ENCODE assay signal across 11 cellular contexts in genomic region chr20:50562262-50562701, GRCh38. TPM values are rescaled to one million over a fixed set of nuclear protein-coding genes. Genes with fewer than 3 reads are reported as not detected.
DNase-seq lines count a peak whose midpoint lies in the region; ATAC-seq and TF ChIP-seq lines count a peak whose summit lies in the region.
"Had no signal": no experiment of that assay in that cellular context is flagged by ENCODE, and none has a peak within 500 bp of the region (broad histone marks: within the 10 kb centered on the region; RNA-seq: fewer than 3 reads in every experiment).

No MANE protein-coding gene starts in this region.

- CTCF ChIA-PET in activated CD8-positive, alpha-beta T cell treated with anti-CD3 and anti-CD28 coated beads for 36 hours (lab: Charles Lee): interaction anchor here (1.1 to 1.9 kb wide), 7 partner anchors 8 to 187 kb away, joined by 3 to 10 read pairs (median 6); partner anchors contain the start of gene PTPN1
- CTCF ChIA-PET in activated CD8-positive, alpha-beta T cell treated with anti-CD3 and anti-CD28 coated beads, Interleukin-2, amount 10 ng/mL, durations not matched to agents 7 days and 5 days (lab: Charles Lee): interaction anchor here (1.1 to 4.7 kb wide), 4 partner anchors 12 to 84 kb away, joined by 4 to 19 read pairs (median 6); no protein-coding TSS in a partner anchor
- CTCF ChIA-PET in activated B cell treated with CpG ODN at 0.5 μM for 24 hours (lab: Charles Lee): interaction anchor here (1.0 to 2.5 kb wide), 3 partner anchors 9 to 58 kb away, joined by 4 to 8 read pairs (median 5); no protein-coding TSS in a partner anchor

- POLR2A ChIA-PET in activated CD8-positive, alpha-beta T cell treated with anti-CD3 and anti-CD28 coated beads for 36 hours (lab: Charles Lee): interaction anchor here (1.0 to 5.8 kb wide), 9 partner anchors 10 to 65 kb away, joined by 3 to 42 read pairs (median 5); partner anchors contain the start of gene PTPN1
- POLR2A ChIA-PET in activated CD8-positive, alpha-beta T cell treated with anti-CD3 and anti-CD28 coated beads, Interleukin-2, amount 10 ng/mL, durations not matched to agents 7 days and 5 days (lab: Charles Lee): interaction anchor here (1.4 kb wide), 1 partner anchor 27 kb away, joined by 3 read pairs; no protein-coding TSS in a partner anchor
- POLR2A ChIA-PET in activated B cell treated with CpG ODN at 0.5 μM for 24 hours (lab: Charles Lee): interaction anchor here (0.6 to 61.9 kb wide), 5 partner anchors 13 to 75 kb away, joined by 3 to 1679 read pairs (median 4); partner anchors contain the start of gene PTPN1

- H3K4me3 Mint-ChIP-seq in activated CD8-positive, alpha-beta T cell treated with anti-CD3 and anti-CD28 coated beads for 36 hours: no peak overlapping the region
- no peak overlapping the region for H3K4me3 Mint-ChIP-seq in activated CD8-positive, alpha-beta T cell treated with anti-CD3 and anti-CD28 coated beads, Interleukin-2, amount 10 ng/mL, durations not matched to agents 7 days and 5 days
- H3K4me3 Mint-ChIP-seq in activated B cell treated with CpG ODN at 0.5 μM for 24 hours: no peak overlapping the region

- H3K9me3 Mint-ChIP-seq in activated CD8-positive, alpha-beta T cell treated with anti-CD3 and anti-CD28 coated beads for 36 hours: no peaks in the 10 kb centered on the region
- no peaks in the 10 kb centered on the region for H3K9me3 Mint-ChIP-seq in activated CD8-positive, alpha-beta T cell treated with anti-CD3 and anti-CD28 coated beads, Interleukin-2, amount 10 ng/mL, durations not matched to agents 7 days and 5 days (ENCODE audit: insufficient read depth)
- no peaks in the 10 kb centered on the region for H3K9me3 Mint-ChIP-seq in activated B cell treated with CpG ODN at 0.5 μM for 24 hours

- peak overlapping the region; percentile 94 for H3K27ac Mint-ChIP-seq in activated CD8-positive, alpha-beta T cell treated with anti-CD3 and anti-CD28 coated beads for 36 hours
- no peak overlapping the region for H3K27ac Mint-ChIP-seq in activated CD8-positive, alpha-beta T cell treated with anti-CD3 and anti-CD28 coated beads, Interleukin-2, amount 10 ng/mL, durations not matched to agents 7 days and 5 days
- peak overlapping the region; percentile 2 for H3K27ac Mint-ChIP-seq in activated B cell treated with CpG ODN at 0.5 μM for 24 hours

- no peaks in the 10 kb centered on the region for H3K27me3 Mint-ChIP-seq in activated CD8-positive, alpha-beta T cell treated with anti-CD3 and anti-CD28 coated beads for 36 hours
- H3K27me3 Mint-ChIP-seq in activated CD8-positive, alpha-beta T cell treated with anti-CD3 and anti-CD28 coated beads, Interleukin-2, amount 10 ng/mL, durations not matched to agents 7 days and 5 days (ENCODE audit: low read depth): no peaks in the 10 kb centered on the region
- no peaks in the 10 kb centered on the region for H3K27me3 Mint-ChIP-seq in activated B cell treated with CpG ODN at 0.5 μM for 24 hours

- peaks cover 49% of the 10 kb centered on the region for H3K36me3 Mint-ChIP-seq in activated CD8-positive, alpha-beta T cell treated with anti-CD3 and anti-CD28 coated beads for 36 hours (ENCODE audit: low read depth)
- H3K36me3 Mint-ChIP-seq in activated CD8-positive, alpha-beta T cell treated with anti-CD3 and anti-CD28 coated beads, Interleukin-2, amount 10 ng/mL, durations not matched to agents 7 days and 5 days (ENCODE audit: low read depth): peaks cover 64% of the 10 kb centered on the region
- H3K36me3 Mint-ChIP-seq in activated B cell treated with CpG ODN at 0.5 μM for 24 hours (ENCODE audit: low read depth): peaks cover 82% of the 10 kb centered on the region

- peaks cover 70% of the 10 kb centered on the region for H3K4me1 Mint-ChIP-seq in activated CD8-positive, alpha-beta T cell treated with anti-CD3 and anti-CD28 coated beads for 36 hours (ENCODE audit: low read depth)
- peaks cover 34% of the 10 kb centered on the region for H3K4me1 Mint-ChIP-seq in activated CD8-positive, alpha-beta T cell treated with anti-CD3 and anti-CD28 coated beads, Interleukin-2, amount 10 ng/mL, durations not matched to agents 7 days and 5 days (ENCODE audit: low read depth)
- peaks cover 72% of the 10 kb centered on the region for H3K4me1 Mint-ChIP-seq in activated B cell treated with CpG ODN at 0.5 μM for 24 hours

- peaks cover 26% of the 10 kb centered on the region for H3K36me3 ChIP-seq in right atrium auricular region
- H3K36me3 ChIP-seq in tibial artery: peaks cover 18 to 38% (median 36%) of the 10 kb centered on the region in 3 donors

- intact Hi-C loops in activated CD8-positive, alpha-beta T cell treated with anti-CD3 and anti-CD28 coated beads for 36 hours (cut with micrococcal nuclease): loop anchor here (5.0 kb wide), 1 partner anchor 45 kb away; no protein-coding TSS in a partner anchor
- intact Hi-C loops in activated B cell treated with CpG ODN at 0.5 μM for 24 hours (cut with micrococcal nuclease) (no loop called here), tibial artery (cut with DNase I; ENCODE audit: low total_unique reads) (no loop called here)

- H3K9me3 ChIP-seq in right atrium auricular region (no peaks in the 10 kb centered on the region), tibial artery (no peaks in the 10 kb centered on the region)

- peaks cover 0 to 18% of the 10 kb centered on the region in 2 donors for H3K4me1 ChIP-seq in right atrium auricular region
- H3K4me1 ChIP-seq in tibial artery: peaks cover 0 to 31% (median 14%) of the 10 kb centered on the region in 4 donors

- H3K27me3 ChIP-seq in right atrium auricular region (no peaks in the 10 kb centered on the region), tibial artery (no peaks in the 10 kb centered on the region)

- no peak for DNase-seq in activated CD8-positive, alpha-beta T cell treated with anti-CD3 and anti-CD28 coated beads for 36 hours
- no peak for DNase-seq in activated CD8-positive, alpha-beta T cell treated with anti-CD3 and anti-CD28 coated beads, Interleukin-2, amount 10 ng/mL, durations not matched to agents 7 days and 5 days
- DNase-seq in activated B cell treated with CpG ODN at 0.5 μM for 24 hours: no peak
- peak; percentile 44 for DNase-seq in right atrium auricular region (ENCODE audit: low spot score)
- no peak for DNase-seq in tibial artery
- DNase-seq in omental fat pad (ENCODE audit: low spot score): no peak
- no peak for DNase-seq in Kasumi-1 (lab: John Stamatoyannopoulos, UW)
- DNase-seq in ureter (ENCODE audit: low spot score): no peak
- DNase-seq: left cardiac atrium, NCI-H446 treated with DMSO at 0.1 percent for 48 hours had no signal

- H3K27ac ChIP-seq in right atrium auricular region: peak overlapping the region; percentile 15 to 28
- peak overlapping the region; percentile 54 to 70 for H3K27ac ChIP-seq in tibial artery

- H3K4me3 ChIP-seq in right atrium auricular region (no peak overlapping the region), tibial artery (no peak overlapping the region)
- H3K4me3 ChIP-seq: GM12878 had no signal

- no peak for ATAC-seq in activated CD8-positive, alpha-beta T cell treated with anti-CD3 and anti-CD28 coated beads for 36 hours
- no peak for ATAC-seq in activated CD8-positive, alpha-beta T cell treated with anti-CD3 and anti-CD28 coated beads, Interleukin-2, amount 10 ng/mL, durations not matched to agents 7 days and 5 days
- ATAC-seq in activated B cell treated with CpG ODN at 0.5 μM for 24 hours (ENCODE audit: low read depth): no peak
- ATAC-seq in omental fat pad (ENCODE audit: low FRiP score): no peak

- no peak for TF ChIP-seq CTCF in activated CD8-positive, alpha-beta T cell treated with anti-CD3 and anti-CD28 coated beads for 36 hours (IDR thresholded peaks at IDR 0.05)
- no peak for TF ChIP-seq CTCF in activated B cell treated with CpG ODN at 0.5 μM for 24 hours (IDR thresholded peaks at IDR 0.05)
- TF ChIP-seq CTCF in right atrium auricular region (IDR thresholded peaks at IDR 0.05): no peak
- TF ChIP-seq CTCF in tibial artery (IDR thresholded peaks at IDR 0.05): no peak
- TF ChIP-seq CTCF in omental fat pad (IDR thresholded peaks at IDR 0.05): no peak

RNA-seq across cellular contexts. Expression of gene PTPN1, which starts 52.1 kb away (rescaled TPM):
- 10 to 100 TPM; 65.1 to 66.6 TPM for total RNA-seq in activated CD8-positive, alpha-beta T cell treated with anti-CD3 and anti-CD28 coated beads for 36 hours
- 10 to 100 TPM; 59.7 to 62.5 TPM for total RNA-seq in activated CD8-positive, alpha-beta T cell treated with anti-CD3 and anti-CD28 coated beads, Interleukin-2, amount 10 ng/mL, durations not matched to agents 7 days and 5 days
- 212 and 227 TPM in 2 replicates for total RNA-seq in activated B cell treated with CpG ODN at 0.5 μM for 24 hours
- total RNA-seq in right atrium auricular region: 10 to 100 TPM; 28.1 to 38.7 TPM
- total RNA-seq in omental fat pad: 100 to 1,000 TPM in 1 of 4 donors, 10 to 100 TPM in 3; 22.2 to 107 (median 42.7) TPM
- 33.6 TPM for total RNA-seq in ureter
